In the genomic region with DNA sequence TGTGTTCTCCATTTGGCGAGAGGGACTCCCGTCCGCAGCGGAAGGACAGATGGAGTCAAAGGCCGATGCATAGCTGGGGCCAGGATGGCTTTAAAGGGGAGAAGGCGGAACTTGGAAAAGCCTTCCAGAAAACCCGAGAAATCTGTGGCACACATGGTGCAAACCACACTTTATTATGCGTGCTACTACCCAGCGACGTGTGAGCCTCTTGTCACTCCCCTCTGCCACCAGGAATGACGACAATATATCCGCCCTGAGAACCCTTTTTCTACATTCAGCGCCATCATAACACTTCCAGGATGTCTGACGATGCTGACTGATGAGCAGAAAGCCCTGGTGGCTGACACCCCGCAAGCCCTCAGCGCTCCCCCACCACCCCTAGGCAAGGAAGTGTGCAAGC, we compare ENCODE assay signal across 10 cellular contexts. TPM values are rescaled to one million over a fixed set of nuclear protein-coding genes. Genes with fewer than 3 reads are reported as not detected.
DNase-seq lines count a peak whose midpoint lies in the region; ATAC-seq and TF ChIP-seq lines count a peak whose summit lies in the region.
"Had no signal": no experiment of that assay in that cellular context is flagged by ENCODE, and none has a peak within 500 bp of the region (broad histone marks: within the 10 kb centered on the region; RNA-seq: fewer than 3 reads in every experiment).

No MANE protein-coding gene starts in this region.

- H3K36me3 ChIP-seq in left ventricle myocardium inferior (no peaks in the 10 kb centered on the region), mesendoderm (ENCODE audit: control insufficient read depth, insufficient read depth, low read length) (no peaks in the 10 kb centered on the region), vagina (no peaks in the 10 kb centered on the region), gastroesophageal sphincter (no peaks in the 10 kb centered on the region)

- no peak overlapping the region for H2AK5ac ChIP-seq in mesendoderm (ENCODE audit: low read length)

- WGBS in mesendoderm (ENCODE audit: extremely low coverage, insufficient coverage, low lambda C conversion rate) = no CpG with 5 or more reads among the region's 16 CpGs
- 56 to 80% methylated on average over 2 to 6 of the region's 16 CpGs for WGBS in gastroesophageal sphincter (ENCODE audit: low coverage in 1 of 2), 2 donors

- H3K9me3 Mint-ChIP-seq in activated T-helper 2 cell treated with anti-CD3 and anti-CD28 coated beads, Interferon-gamma antibody, Interleukin-2, Interleukin-4, amounts not matched to agents 10 μg/mL and 5 μg/mL and 100 μg/mL, durations not matched to agents 14 hours and 24 hours and 36 hours = no peaks in the 10 kb centered on the region
- H3K9me3 Mint-ChIP-seq: natural killer cell had no signal

- no peak overlapping the region for H3K9ac ChIP-seq in mesendoderm (ENCODE audit: low read length)

- H3K23ac ChIP-seq in mesendoderm (ENCODE audit: low read length) = no peak overlapping the region

- H3K56ac ChIP-seq in mesendoderm (ENCODE audit: low read length) = peak overlapping the region; percentile 45

- no peak for TF ChIP-seq POLR2A in vagina (IDR thresholded peaks at IDR 0.05)
- no peak for TF ChIP-seq POLR2A in gastroesophageal sphincter (IDR thresholded peaks at IDR 0.05)

- no peak overlapping the region for H3K18ac ChIP-seq in mesendoderm (ENCODE audit: low read length)

- no peaks in the 10 kb centered on the region for H3K79me1 ChIP-seq in mesendoderm (ENCODE audit: low read length)

- no peak overlapping the region for H4K8ac ChIP-seq in mesendoderm (ENCODE audit: low read depth, low read length)

- H3K79me2 ChIP-seq in mesendoderm (ENCODE audit: control insufficient read depth, insufficient read depth, low read length) = no peaks in the 10 kb centered on the region

- H3K36me3 Mint-ChIP-seq in activated T-helper 2 cell treated with anti-CD3 and anti-CD28 coated beads, Interferon-gamma antibody, Interleukin-2, Interleukin-4, amounts not matched to agents 10 μg/mL and 5 μg/mL and 100 μg/mL, durations not matched to agents 14 hours and 24 hours and 36 hours (ENCODE audit: low read depth) = no peaks in the 10 kb centered on the region
- H3K36me3 Mint-ChIP-seq: natural killer cell had no signal

- no peak overlapping the region for H4K5ac ChIP-seq in mesendoderm (ENCODE audit: low read length)

- no peak overlapping the region for H2BK120ac ChIP-seq in mesendoderm (ENCODE audit: low read depth, low read length)

- peak overlapping the region; percentile 11 for H3K4me3 Mint-ChIP-seq in activated T-helper 2 cell treated with anti-CD3 and anti-CD28 coated beads, Interferon-gamma antibody, Interleukin-2, Interleukin-4, amounts not matched to agents 10 μg/mL and 5 μg/mL and 100 μg/mL, durations not matched to agents 14 hours and 24 hours and 36 hours (ENCODE audit: low read depth)
- H3K4me3 Mint-ChIP-seq: natural killer cell had no signal

- H3K27ac Mint-ChIP-seq in activated T-helper 2 cell treated with anti-CD3 and anti-CD28 coated beads, Interferon-gamma antibody, Interleukin-2, Interleukin-4, amounts not matched to agents 10 μg/mL and 5 μg/mL and 100 μg/mL, durations not matched to agents 14 hours and 24 hours and 36 hours = no peak overlapping the region
- H3K27ac Mint-ChIP-seq: natural killer cell had no signal

- no peak overlapping the region for H2BK5ac ChIP-seq in mesendoderm (ENCODE audit: low read length)

- peak overlapping the region; percentile 48 for H3K4me2 ChIP-seq in mesendoderm (ENCODE audit: low read length)

- intact Hi-C loops in left ventricle myocardium inferior (cut with micrococcal nuclease) = no loop called here
- intact Hi-C loops in left ventricle myocardium superior (cut with micrococcal nuclease) = no loop called here
- intact Hi-C loops in activated T-helper 2 cell treated with anti-CD3 and anti-CD28 coated beads, Interferon-gamma antibody, Interleukin-2, Interleukin-4, amounts not matched to agents 10 μg/mL and 5 μg/mL and 100 μg/mL, durations not matched to agents 14 hours and 24 hours and 36 hours (cut with micrococcal nuclease) = loop anchor here (2.0 kb wide), 1 partner anchor 701 kb away; no protein-coding TSS in a partner anchor
- intact Hi-C loops in vagina (cut with DNase I) = no loop called here

- H3K4me3 ChIP-seq in left ventricle myocardium inferior (peak overlapping the region; percentile 58), mesendoderm (ENCODE audit: low read length) (peak overlapping the region; percentile 6), vagina (peak overlapping the region; percentile 33 to 46), gastroesophageal sphincter (peak overlapping the region in 1 of 2 donors; percentile 53)

- H3K27ac ChIP-seq in left ventricle myocardium inferior (replicated peaks) (no peak overlapping the region), mesendoderm (ENCODE audit: low read depth, low read length) (no peak overlapping the region), vagina (no peak overlapping the region), gastroesophageal sphincter (no peak overlapping the region)

- TF ChIP-seq EP300 in gastroesophageal sphincter (IDR thresholded peaks at IDR 0.05) = no peak

- ATAC-seq in left ventricle myocardium superior (no peak), GM19035 (IDR thresholded peaks at IDR 0.05; ENCODE audit: unreplicated experiment) (no peak), gastroesophageal sphincter (no peak)
- ATAC-seq: natural killer cell had no signal

- TF ChIP-seq CTCF in left ventricle myocardium inferior (IDR thresholded peaks at IDR 0.05; ENCODE audit: borderline replicate concordance) (no peak), vagina (IDR thresholded peaks at IDR 0.05) (no peak), gastroesophageal sphincter (IDR thresholded peaks at IDR 0.05) (no peak)

- H3K4ac ChIP-seq in mesendoderm (ENCODE audit: low read depth, low read length) = no peak overlapping the region

- H3K4me1 Mint-ChIP-seq in activated T-helper 2 cell treated with anti-CD3 and anti-CD28 coated beads, Interferon-gamma antibody, Interleukin-2, Interleukin-4, amounts not matched to agents 10 μg/mL and 5 μg/mL and 100 μg/mL, durations not matched to agents 14 hours and 24 hours and 36 hours (ENCODE audit: low read depth) = peaks cover 12% of the 10 kb centered on the region
- H3K4me1 Mint-ChIP-seq: natural killer cell had no signal

- no peak overlapping the region for H2BK15ac ChIP-seq in mesendoderm (replicated peaks; ENCODE audit: low read depth)

- no peaks in the 10 kb centered on the region for H3K9me3 ChIP-seq in left ventricle myocardium inferior (replicated peaks)
- no peaks in the 10 kb centered on the region for H3K9me3 ChIP-seq in vagina
- no peaks in the 10 kb centered on the region for H3K9me3 ChIP-seq in gastroesophageal sphincter

- H3K27me3 ChIP-seq in left ventricle myocardium inferior (ENCODE audit: low read depth) (peaks cover 94% of the 10 kb centered on the region), mesendoderm (ENCODE audit: insufficient read depth, low read length, poor library complexity) (peaks cover 18% of the 10 kb centered on the region), vagina (no peaks in the 10 kb centered on the region), gastroesophageal sphincter (peaks cover 52% of the 10 kb centered on the region)

- DNase-seq in left ventricle myocardium inferior = no peak
- DNase-seq in left ventricle myocardium superior = no peak
- DNase-seq in activated T-helper 2 cell treated with anti-CD3 and anti-CD28 coated beads, Interferon-gamma antibody, Interleukin-2, Interleukin-4, amounts not matched to agents 10 μg/mL and 5 μg/mL and 100 μg/mL, durations not matched to agents 14 hours and 24 hours and 36 hours (ENCODE audit: low spot score) = no peak
- DNase-seq in mesendoderm = peak; percentile 18
- no peak for DNase-seq in vagina (ENCODE audit: extremely low spot score in 2 of 2)
- DNase-seq in NCI-H2029 treated with DMSO at 0.1 percent for 48 hours (lab: John Stamatoyannopoulos, UW) = no peak
- DNase-seq: natural killer cell, SIG-M5 had no signal

- peaks cover 23% of the 10 kb centered on the region for H3K4me1 ChIP-seq in left ventricle myocardium inferior
- H3K4me1 ChIP-seq in mesendoderm (ENCODE audit: control insufficient read depth, low read depth, low read length) = no peaks in the 10 kb centered on the region
- H3K4me1 ChIP-seq in vagina = peaks cover 28% of the 10 kb centered on the region
- H3K4me1 ChIP-seq in gastroesophageal sphincter = peaks cover 0 to 28% (median 20%) of the 10 kb centered on the region in 3 donors

- peaks cover 66% of the 10 kb centered on the region for H3K27me3 Mint-ChIP-seq in activated T-helper 2 cell treated with anti-CD3 and anti-CD28 coated beads, Interferon-gamma antibody, Interleukin-2, Interleukin-4, amounts not matched to agents 10 μg/mL and 5 μg/mL and 100 μg/mL, durations not matched to agents 14 hours and 24 hours and 36 hours (ENCODE audit: low read depth)

RNA-seq across cellular contexts. Expression of a gene that starts 0.7 kb away (rescaled TPM):
- total RNA-seq in left ventricle myocardium inferior (not detected), left ventricle myocardium superior (not detected), vagina (7.9 TPM), gastroesophageal sphincter (1 to 10 TPM; 2.3 to 5.0 (median 3.2) TPM)
- total RNA-seq in activated T-helper 2 cell treated with anti-CD3 and anti-CD28 coated beads, Interferon-gamma antibody, Interleukin-2, Interleukin-4, amounts not matched to agents 10 μg/mL and 5 μg/mL and 100 μg/mL, durations not matched to agents 14 hours and 24 hours and 36 hours = not detected in 2 replicates
- polyA plus RNA-seq in mesendoderm (2013, experiment 1 of 2) = 0.17 TPM
- polyA plus RNA-seq in mesendoderm (2013, experiment 2 of 2) = 0.18 TPM
- total RNA-seq: natural killer cell had no signal

RNA-seq across cellular contexts. Expression of a gene that starts 57.9 kb away (rescaled TPM):
- total RNA-seq in left ventricle myocardium inferior (37.8 TPM), left ventricle myocardium superior (37.0 TPM), vagina (41.3 TPM), gastroesophageal sphincter (10 to 100 TPM; 41.4 to 54.0 (median 45.7) TPM)
- total RNA-seq in activated T-helper 2 cell treated with anti-CD3 and anti-CD28 coated beads, Interferon-gamma antibody, Interleukin-2, Interleukin-4, amounts not matched to agents 10 μg/mL and 5 μg/mL and 100 μg/mL, durations not matched to agents 14 hours and 24 hours and 36 hours = 81.2 and 83.4 TPM in 2 replicates
- 105 TPM for polyA plus RNA-seq in mesendoderm (2013, experiment 1 of 2)
- polyA plus RNA-seq in mesendoderm (2013, experiment 2 of 2) = 110 TPM
